Comparison of ENCODE assay signal across 8 cellular contexts in genomic region chr20:38073307-38074010, GRCh38. TPM values are rescaled to one million over a fixed set of nuclear protein-coding genes. Genes with fewer than 3 reads are reported as not detected.
DNase-seq lines count a peak whose midpoint lies in the region; ATAC-seq, FAIRE-seq and TF ChIP-seq lines count a peak whose summit lies in the region.

No MANE protein-coding gene starts in this region.

- POLR2A ChIA-PET in T-cell (lab: Charles Lee) = interaction anchor here in 1 of 2 donors (0.6 kb wide), 1 partner anchor 12 kb away, joined by 10 read pairs; no protein-coding TSS in a partner anchor

- peak; percentile 40 for FAIRE-seq in A204.1 (lab: Jason Lieb, UNC)

- H3K9me3 ChIP-seq in MG63 = 0 out of 2 replicates have a peak, but pooled peaks cover 2% of the 10 kb centered on the region

- intact Hi-C loops in natural killer cell (cut with micrococcal nuclease) = loop anchor here (1.0 to 5.0 kb wide), 3 partner anchors 41 to 149 kb away; partner anchors contain the start of gene TGM2

- peak; percentile 74 for TF ChIP-seq CTCF in natural killer cell (IDR thresholded peaks at IDR 0.05)

- peaks cover 74% of the 10 kb centered on the region for H3K36me3 ChIP-seq in MG63

- H3K4me3 Mint-ChIP-seq in T-cell (no peak overlapping the region), natural killer cell (no peak overlapping the region)

- CTCF ChIA-PET in T-cell (lab: Charles Lee) = interaction anchor here (0.5 to 2.3 kb wide), 10 partner anchors 9 to 366 kb away, joined by 3 to 21 read pairs (median 4); partner anchors contain the start of genes RPRD1B (in 1 of the 2) and TTI1 (in 1 of the 2)

- ATAC-seq in T-cell (replicated peaks in 1 of 4) (peak; percentile 36 to 52 (median 48)), natural killer cell (peak; percentile 76 to 83 (median 81)), GM19328 (IDR thresholded peaks at IDR 0.05; ENCODE audit: unreplicated experiment) (no peak), GM19395 (IDR thresholded peaks at IDR 0.05; ENCODE audit: unreplicated experiment) (no peak)

- H3K9me3 Mint-ChIP-seq in T-cell (peaks cover 0 to 5% (median 0%) of the 10 kb centered on the region in 3 donors), natural killer cell (no peaks in the 10 kb centered on the region)

- H3K27me3 Mint-ChIP-seq in T-cell = no peaks in the 10 kb centered on the region
- H3K27me3 Mint-ChIP-seq in natural killer cell (ENCODE audit: low read depth in 2 of 2) = no peaks in the 10 kb centered on the region

- peaks cover 10 to 24% (median 24%) of the 10 kb centered on the region in 3 donors for H3K4me1 Mint-ChIP-seq in T-cell
- H3K4me1 Mint-ChIP-seq in natural killer cell = peaks cover 21 to 24% of the 10 kb centered on the region in 2 donors

- peak overlapping the region in 1 of 2 donors; percentile 9 for H3K27ac Mint-ChIP-seq in T-cell
- H3K27ac Mint-ChIP-seq in natural killer cell = peak overlapping the region; percentile 35 to 44

- DNase-seq in GF-D8 (lab: John Stamatoyannopoulos, UW) = peak; percentile 16
- DNase-seq in MG63 = peak; percentile 87
- peak in 6 of 34 experiments; percentile 5 to 45 (median 15) for DNase-seq in T-cell
- DNase-seq in fibroblast of gingiva (ENCODE audit: low read depth) = peak; percentile 95
- no peak for DNase-seq in natural killer cell

- no peaks in the 10 kb centered on the region for H3K27me3 ChIP-seq in MG63

- H3K36me3 Mint-ChIP-seq in T-cell (peaks cover 56% of the 10 kb centered on the region), natural killer cell (peaks cover 21% of the 10 kb centered on the region)

- no peak overlapping the region for H3K4me3 ChIP-seq in MG63

RNA-seq across cellular contexts. Expression of gene RPRD1B, which starts 39.9 kb away (rescaled TPM):
- total RNA-seq in MG63 (2014; rRNA removed; shearing (Covaris generic); ENCODE audit: low replicate concordance) = 4.3 and 9.3 TPM in 2 replicates
- total RNA-seq in T-cell (10 to 100 TPM; 38.3 to 46.6 (median 40.5) TPM), natural killer cell (10 to 100 TPM; 75.8 to 87.3 (median 77.6) TPM)

RNA-seq across cellular contexts. Expression of gene TTI1, which starts 40.2 kb away (rescaled TPM):
- total RNA-seq in MG63 (2014; rRNA removed; shearing (Covaris generic); ENCODE audit: low replicate concordance) = 25.0 and 27.0 TPM in 2 replicates
- total RNA-seq in T-cell (10 to 100 TPM; 17.8 to 27.6 (median 23.2) TPM), natural killer cell (10 to 100 TPM; 15.9 to 23.9 (median 18.9) TPM)

Comparison
In these comparisons a context has a peak if more than half of its experiments do, and no peak if none do; other contexts are left out.
1. ATAC-seq: peak in T-cell (4 of 4) and natural killer cell (3 of 3); none in GM19328 (single experiment) and GM19395 (single experiment).